In genomic region chr19:34171539-34171876, GRCh38 we compare ENCODE assay signal across 8 cellular contexts. TPM values are rescaled to one million over a fixed set of nuclear protein-coding genes. Genes with fewer than 3 reads are reported as not detected.
DNase-seq lines count a peak whose midpoint lies in the region; ATAC-seq and TF ChIP-seq lines count a peak whose summit lies in the region.

No MANE protein-coding gene starts in this region.

- H2AFZ ChIP-seq in neural cell (ENCODE audit: low read depth, low read length): peak overlapping the region; percentile 96

- WGBS in urinary bladder: 11% methylated on average over 9 of the region's 9 CpGs

- peak; percentile 80 for DNase-seq in activated effector memory CD4-positive, alpha-beta T cell treated with anti-CD3 and anti-CD28 coated beads, Interleukin-2, amount 50 U/mL, for 16 hours
- DNase-seq in activated effector memory CD4-positive, alpha-beta T cell treated with Interleukin-2 at 50 U/mL for 16 hours: no peak
- DNase-seq in effector memory CD8-positive, alpha-beta T cell: no peak
- no peak for DNase-seq in G401 (ENCODE audit: low spot score)

- H3K36me3 Mint-ChIP-seq in effector memory CD8-positive, alpha-beta T cell (ENCODE audit: insufficient read depth): peaks cover 48% of the 10 kb centered on the region

- no peak for TF ChIP-seq EP300 in neural cell (conservative IDR thresholded peaks at IDR 0.05; ENCODE audit: poor library complexity, severe bottlenecking)

- H3K36me3 ChIP-seq in neural cell (ENCODE audit: insufficient read depth, low read length): no peaks in the 10 kb centered on the region
- H3K36me3 ChIP-seq in urinary bladder (ENCODE audit: insufficient read depth): no peaks in the 10 kb centered on the region

- no peaks in the 10 kb centered on the region for H3K9me3 Mint-ChIP-seq in effector memory CD8-positive, alpha-beta T cell

- in situ Hi-C loops in G401 (cut with HindIII; ENCODE audit: low sequenced_read_pairs): no loop called here

- no peaks in the 10 kb centered on the region for H3K27me3 Mint-ChIP-seq in effector memory CD8-positive, alpha-beta T cell

- no peaks in the 10 kb centered on the region for H3K4me1 ChIP-seq in urinary bladder (ENCODE audit: insufficient read depth)

- peak overlapping the region; percentile 99 for H3K9ac ChIP-seq in neural cell (ENCODE audit: low read length)

- peak overlapping the region; percentile 95 for H3K4me3 Mint-ChIP-seq in effector memory CD8-positive, alpha-beta T cell

- peak overlapping the region; percentile 83 for H3K4me3 ChIP-seq in neural cell (ENCODE audit: low read length)
- peak overlapping the region; percentile 92 for H3K4me3 ChIP-seq in urinary bladder (ENCODE audit: low read depth, low read length)

- peak; percentile 33 for ATAC-seq in HG02938 (IDR thresholded peaks at IDR 0.05; ENCODE audit: unreplicated experiment)
- peak; percentile 14 for ATAC-seq in SK-N-SH treated with all-trans-retinoic acid at 6 μM for 48 hours
- no peak for ATAC-seq in effector memory CD8-positive, alpha-beta T cell (replicated peaks)

- peaks cover 34% of the 10 kb centered on the region for H3K79me2 ChIP-seq in neural cell (replicated peaks; ENCODE audit: insufficient read depth, low read length)

- no peaks in the 10 kb centered on the region for H3K9me3 ChIP-seq in neural cell (ENCODE audit: low read length)

- H3K27me3 ChIP-seq in neural cell (ENCODE audit: insufficient read depth, low read depth, low read length): no peaks in the 10 kb centered on the region

- no peak for TF ChIP-seq RAD21 in neural cell (conservative IDR thresholded peaks at IDR 0.05)

- H3K27ac ChIP-seq in neural cell (ENCODE audit: low read length) (peak overlapping the region; percentile 99), urinary bladder (ENCODE audit: low read depth) (peak overlapping the region; percentile 97)

- H3K27ac Mint-ChIP-seq in effector memory CD8-positive, alpha-beta T cell: peak overlapping the region; percentile 90 to 94

- H4K20me1 ChIP-seq in neural cell (ENCODE audit: insufficient read depth): peaks cover 5% of the 10 kb centered on the region

- no peaks in the 10 kb centered on the region for H3K9me2 ChIP-seq in neural cell (ENCODE audit: insufficient read depth, low read length)

- no peak for TF ChIP-seq CTCF in neural cell (IDR thresholded peaks at IDR 0.05; ENCODE audit: poor library complexity, severe bottlenecking)

- H3K4me2 ChIP-seq in neural cell (ENCODE audit: low read length): peak overlapping the region; percentile 91

- H3K4me1 Mint-ChIP-seq in effector memory CD8-positive, alpha-beta T cell (ENCODE audit: low read depth in 2 of 2): peaks cover 30 to 39% of the 10 kb centered on the region in 2 donors

- no peaks in the 10 kb centered on the region for H3F3A ChIP-seq in neural cell (ENCODE audit: insufficient read depth, low read length, poor library complexity, severe bottlenecking)

TF ChIP-seq in SK-N-SH treated with all-trans-retinoic acid at 6 μM for 48 hours, 23 proteins besides CTCF, POLR2A, EP300 and RAD21 (continues in another document):
- TF ChIP-seq CSDC2 (CRISPR knock-in tag; IDR thresholded peaks at IDR 0.05): no peak
- TF ChIP-seq ISL1 (CRISPR knock-in tag; IDR thresholded peaks at IDR 0.05): no peak
- TF ChIP-seq POU6F1 (CRISPR knock-in tag; IDR thresholded peaks at IDR 0.05; ENCODE audit: borderline replicate concordance, low read depth): no peak
- no peak for TF ChIP-seq PATZ1 (CRISPR knock-in tag; IDR thresholded peaks at IDR 0.05; ENCODE audit: borderline replicate concordance)
- no peak for TF ChIP-seq CREB5 (CRISPR knock-in tag; IDR thresholded peaks at IDR 0.05; ENCODE audit: low read depth)
- TF ChIP-seq SNAI2 (CRISPR knock-in tag; IDR thresholded peaks at IDR 0.05): no peak

TF ChIP-seq in neural cell, 6 proteins besides CTCF, POLR2A, EP300 and RAD21:
- TF ChIP-seq TAF1 (IDR thresholded peaks at IDR 0.05; ENCODE audit: low read depth) (no peak), MXI1 (conservative IDR thresholded peaks at IDR 0.05; ENCODE audit: poor library complexity, severe bottlenecking) (no peak), REST (IDR thresholded peaks at IDR 0.05; ENCODE audit: borderline replicate concordance) (no peak), EZH2 (IDR thresholded peaks at IDR 0.05; ENCODE audit: borderline replicate concordance, insufficient read depth, low read length, poor library complexity, severe bottlenecking) (no peak), SMC3 (conservative IDR thresholded peaks at IDR 0.05; ENCODE audit: poor library complexity) (no peak), POLR2AphosphoS5 (IDR thresholded peaks at IDR 0.05) (no peak)

RNA-seq across cellular contexts. Expression of gene LSM14A, which starts 0.8 kb away (rescaled TPM):
- polyA plus RNA-seq in neural cell: 79.5 and 104 TPM in 2 replicates
- polyA minus RNA-seq in neural cell: 127 and 132 TPM in 2 replicates
- total RNA-seq in urinary bladder: 133 TPM
- polyA plus RNA-seq in urinary bladder: 130 TPM
- 89.9 and 119 TPM in 2 replicates for total RNA-seq in G401 (2014; rRNA removed; shearing (Covaris generic))
